ENCODE assay signal across 1 cellular context in genomic region chr16:67430504-67431076, GRCh38.
TF ChIP-seq lines count a peak whose summit lies in the region.

No MANE protein-coding gene starts in this region.

TF ChIP-seq in HepG2, 621 proteins besides CTCF, POLR2A, EP300 and RAD21 (continued from another document and continues in another):
- TF ChIP-seq SP4 (CRISPR knock-in tag; IDR thresholded peaks at IDR 0.05): peak; percentile 69
- no peak for TF ChIP-seq FOXM1 (CRISPR knock-in tag; IDR thresholded peaks at IDR 0.05)
- TF ChIP-seq MAFF (IDR thresholded peaks at IDR 0.05; ENCODE audit: low read depth, low read length): no peak
- TF ChIP-seq XRCC5 (optimal IDR thresholded peaks at IDR 0.05; ENCODE audit: low read length): peak; percentile 31
- peak; percentile 49; the same call in 1 of the 2 replicates for TF ChIP-seq ZNF333 (CRISPR knock-in tag; IDR thresholded peaks at IDR 0.05; ENCODE audit: borderline replicate concordance)
- peak; percentile 89 for TF ChIP-seq ZFP91 (CRISPR knock-in tag; IDR thresholded peaks at IDR 0.05; ENCODE audit: borderline replicate concordance)
- peak; percentile 65; the same call in 1 of the 2 replicates for TF ChIP-seq ZNF775 (CRISPR knock-in tag; IDR thresholded peaks at IDR 0.05; ENCODE audit: borderline replicate concordance)
- no peak for TF ChIP-seq CHD2 (IDR thresholded peaks at IDR 0.05; ENCODE audit: low read depth, low read length)
- TF ChIP-seq NFKB2 (CRISPR knock-in tag; IDR thresholded peaks at IDR 0.05; ENCODE audit: borderline replicate concordance): peak; percentile 86; the same call in 1 of the 2 replicates
- TF ChIP-seq MTF1 (CRISPR knock-in tag; IDR thresholded peaks at IDR 0.05): no peak
- TF ChIP-seq CREBL2 (CRISPR knock-in tag; IDR thresholded peaks at IDR 0.05; ENCODE audit: borderline replicate concordance): 0 out of 2 replicates have a peak, but pooled peaks have one; percentile 31
- TF ChIP-seq ZNF513 (CRISPR knock-in tag; conservative IDR thresholded peaks at IDR 0.05): no peak
- no peak for TF ChIP-seq SOX5 (CRISPR knock-in tag; IDR thresholded peaks at IDR 0.05; ENCODE audit: borderline replicate concordance)
- TF ChIP-seq ZNF550 (CRISPR knock-in tag; IDR thresholded peaks at IDR 0.05; ENCODE audit: borderline replicate concordance): peak; percentile 92; the same call in 1 of the 2 replicates
- 0 out of 2 replicates have a peak, but pooled peaks have one; percentile 54 for TF ChIP-seq ZNF234 (CRISPR knock-in tag; conservative IDR thresholded peaks at IDR 0.05)
- peak; percentile 94; the same call in 1 of the 2 replicates for TF ChIP-seq ZNF138 (CRISPR knock-in tag; IDR thresholded peaks at IDR 0.05; ENCODE audit: low read depth)
- no peak for TF ChIP-seq NCOA1 (CRISPR knock-in tag; IDR thresholded peaks at IDR 0.05)
- TF ChIP-seq KDM2A (CRISPR knock-in tag; IDR thresholded peaks at IDR 0.05; ENCODE audit: borderline replicate concordance, low read depth): peak; percentile 67; the same call in 1 of the 2 replicates
- TF ChIP-seq MZF1 (CRISPR knock-in tag; IDR thresholded peaks at IDR 0.05; ENCODE audit: borderline replicate concordance): no peak
- TF ChIP-seq TBX3 (IDR thresholded peaks at IDR 0.05; ENCODE audit: borderline replicate concordance): no peak
- TF ChIP-seq ZHX2 (IDR thresholded peaks at IDR 0.05; ENCODE audit: low read depth): no peak
- no peak for TF ChIP-seq ZHX2 (CRISPR knock-in tag; IDR thresholded peaks at IDR 0.05; ENCODE audit: borderline replicate concordance)
- TF ChIP-seq CBX5 (CRISPR knock-in tag; IDR thresholded peaks at IDR 0.05; ENCODE audit: borderline replicate concordance): no peak
- no peak for TF ChIP-seq DDIT3 (CRISPR knock-in tag; IDR thresholded peaks at IDR 0.05)
- TF ChIP-seq ZNF282 (IDR thresholded peaks at IDR 0.05; ENCODE audit: partially characterized antibody): no peak
- TF ChIP-seq, protein P1, sequence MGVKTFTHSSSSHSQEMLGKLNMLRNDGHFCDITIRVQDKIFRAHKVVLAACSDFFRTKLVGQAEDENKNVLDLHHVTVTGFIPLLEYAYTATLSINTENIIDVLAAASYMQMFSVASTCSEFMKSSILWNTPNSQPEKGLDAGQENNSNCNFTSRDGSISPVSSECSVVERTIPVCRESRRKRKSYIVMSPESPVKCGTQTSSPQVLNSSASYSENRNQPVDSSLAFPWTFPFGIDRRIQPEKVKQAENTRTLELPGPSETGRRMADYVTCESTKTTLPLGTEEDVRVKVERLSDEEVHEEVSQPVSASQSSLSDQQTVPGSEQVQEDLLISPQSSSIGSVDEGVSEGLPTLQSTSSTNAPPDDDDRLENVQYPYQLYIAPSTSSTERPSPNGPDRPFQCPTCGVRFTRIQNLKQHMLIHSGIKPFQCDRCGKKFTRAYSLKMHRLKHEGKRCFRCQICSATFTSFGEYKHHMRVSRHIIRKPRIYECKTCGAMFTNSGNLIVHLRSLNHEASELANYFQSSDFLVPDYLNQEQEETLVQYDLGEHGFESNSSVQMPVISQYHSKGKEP (CRISPR knock-in tag; IDR thresholded peaks at IDR 0.05): 0 out of 2 replicates have a peak, but pooled peaks have one; percentile 37
- TF ChIP-seq FOXP1 (IDR thresholded peaks at IDR 0.05): no peak
- no peak; the same call in 1 of the 2 replicates for TF ChIP-seq FOXP1 (CRISPR knock-in tag; IDR thresholded peaks at IDR 0.05)
- no peak for TF ChIP-seq ATF2 (CRISPR knock-in tag; IDR thresholded peaks at IDR 0.05)
- TF ChIP-seq, protein P2, sequence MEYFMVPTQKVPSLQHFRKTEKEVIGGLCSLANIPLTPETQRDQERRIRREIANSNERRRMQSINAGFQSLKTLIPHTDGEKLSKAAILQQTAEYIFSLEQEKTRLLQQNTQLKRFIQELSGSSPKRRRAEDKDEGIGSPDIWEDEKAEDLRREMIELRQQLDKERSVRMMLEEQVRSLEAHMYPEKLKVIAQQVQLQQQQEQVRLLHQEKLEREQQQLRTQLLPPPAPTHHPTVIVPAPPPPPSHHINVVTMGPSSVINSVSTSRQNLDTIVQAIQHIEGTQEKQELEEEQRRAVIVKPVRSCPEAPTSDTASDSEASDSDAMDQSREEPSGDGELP (IDR thresholded peaks at IDR 0.05; ENCODE audit: borderline replicate concordance, low read depth): peak; percentile 12; the same call in 1 of the 2 replicates
- peak; percentile 73 for TF ChIP-seq POLR2G (IDR thresholded peaks at IDR 0.05; ENCODE audit: low read depth, low read length)
- TF ChIP-seq, protein P3, sequence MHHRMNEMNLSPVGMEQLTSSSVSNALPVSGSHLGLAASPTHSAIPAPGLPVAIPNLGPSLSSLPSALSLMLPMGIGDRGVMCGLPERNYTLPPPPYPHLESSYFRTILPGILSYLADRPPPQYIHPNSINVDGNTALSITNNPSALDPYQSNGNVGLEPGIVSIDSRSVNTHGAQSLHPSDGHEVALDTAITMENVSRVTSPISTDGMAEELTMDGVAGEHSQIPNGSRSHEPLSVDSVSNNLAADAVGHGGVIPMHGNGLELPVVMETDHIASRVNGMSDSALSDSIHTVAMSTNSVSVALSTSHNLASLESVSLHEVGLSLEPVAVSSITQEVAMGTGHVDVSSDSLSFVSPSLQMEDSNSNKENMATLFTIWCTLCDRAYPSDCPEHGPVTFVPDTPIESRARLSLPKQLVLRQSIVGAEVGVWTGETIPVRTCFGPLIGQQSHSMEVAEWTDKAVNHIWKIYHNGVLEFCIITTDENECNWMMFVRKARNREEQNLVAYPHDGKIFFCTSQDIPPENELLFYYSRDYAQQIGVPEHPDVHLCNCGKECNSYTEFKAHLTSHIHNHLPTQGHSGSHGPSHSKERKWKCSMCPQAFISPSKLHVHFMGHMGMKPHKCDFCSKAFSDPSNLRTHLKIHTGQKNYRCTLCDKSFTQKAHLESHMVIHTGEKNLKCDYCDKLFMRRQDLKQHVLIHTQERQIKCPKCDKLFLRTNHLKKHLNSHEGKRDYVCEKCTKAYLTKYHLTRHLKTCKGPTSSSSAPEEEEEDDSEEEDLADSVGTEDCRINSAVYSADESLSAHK (CRISPR knock-in tag; IDR thresholded peaks at IDR 0.05; ENCODE audit: borderline replicate concordance): 0 out of 2 replicates have a peak, but pooled peaks have one; percentile 78
- TF ChIP-seq ZNF766 (CRISPR knock-in tag; IDR thresholded peaks at IDR 0.05; ENCODE audit: borderline replicate concordance): peak; percentile 41; the same call in 1 of the 2 replicates
- 0 out of 2 replicates have a peak, but pooled peaks have one; percentile 30 for TF ChIP-seq JUND (CRISPR knock-in tag; IDR thresholded peaks at IDR 0.05)
- no peak; the same call in 1 of the 2 replicates for TF ChIP-seq ZNF75D (CRISPR knock-in tag; IDR thresholded peaks at IDR 0.05; ENCODE audit: borderline replicate concordance)
- peak; percentile 93 for TF ChIP-seq HES4 (CRISPR knock-in tag; IDR thresholded peaks at IDR 0.05; ENCODE audit: borderline replicate concordance)
- TF ChIP-seq ZNF790 (CRISPR knock-in tag; IDR thresholded peaks at IDR 0.05; ENCODE audit: borderline replicate concordance): peak; percentile 96; the same call in 1 of the 2 replicates
- peak; percentile 59; the same call in 1 of the 2 replicates for TF ChIP-seq MTA1 (CRISPR knock-in tag; IDR thresholded peaks at IDR 0.05; ENCODE audit: borderline replicate concordance)
- TF ChIP-seq HOXA7 (CRISPR knock-in tag; IDR thresholded peaks at IDR 0.05): no peak
- peak; percentile 96; the same call in 1 of the 2 replicates for TF ChIP-seq ZNF430 (CRISPR knock-in tag; IDR thresholded peaks at IDR 0.05)
- no peak for TF ChIP-seq CREB3 (CRISPR knock-in tag; IDR thresholded peaks at IDR 0.05)
- TF ChIP-seq PHF5A (CRISPR knock-in tag; IDR thresholded peaks at IDR 0.05; ENCODE audit: low read depth, unreplicated experiment): no peak
- no peak for TF ChIP-seq RCOR2 (CRISPR knock-in tag; IDR thresholded peaks at IDR 0.05)
- peak; percentile 65; the same call in 1 of the 2 replicates for TF ChIP-seq ZNF816 (CRISPR knock-in tag; IDR thresholded peaks at IDR 0.05; ENCODE audit: borderline replicate concordance)
- no peak for TF ChIP-seq ZNF317 (CRISPR knock-in tag; IDR thresholded peaks at IDR 0.05)
- TF ChIP-seq ZNF160 (CRISPR knock-in tag; IDR thresholded peaks at IDR 0.05): 0 out of 2 replicates have a peak, but pooled peaks have one; percentile 45
